Comparison of ENCODE assay signal across 8 cellular contexts in the genomic region with DNA sequence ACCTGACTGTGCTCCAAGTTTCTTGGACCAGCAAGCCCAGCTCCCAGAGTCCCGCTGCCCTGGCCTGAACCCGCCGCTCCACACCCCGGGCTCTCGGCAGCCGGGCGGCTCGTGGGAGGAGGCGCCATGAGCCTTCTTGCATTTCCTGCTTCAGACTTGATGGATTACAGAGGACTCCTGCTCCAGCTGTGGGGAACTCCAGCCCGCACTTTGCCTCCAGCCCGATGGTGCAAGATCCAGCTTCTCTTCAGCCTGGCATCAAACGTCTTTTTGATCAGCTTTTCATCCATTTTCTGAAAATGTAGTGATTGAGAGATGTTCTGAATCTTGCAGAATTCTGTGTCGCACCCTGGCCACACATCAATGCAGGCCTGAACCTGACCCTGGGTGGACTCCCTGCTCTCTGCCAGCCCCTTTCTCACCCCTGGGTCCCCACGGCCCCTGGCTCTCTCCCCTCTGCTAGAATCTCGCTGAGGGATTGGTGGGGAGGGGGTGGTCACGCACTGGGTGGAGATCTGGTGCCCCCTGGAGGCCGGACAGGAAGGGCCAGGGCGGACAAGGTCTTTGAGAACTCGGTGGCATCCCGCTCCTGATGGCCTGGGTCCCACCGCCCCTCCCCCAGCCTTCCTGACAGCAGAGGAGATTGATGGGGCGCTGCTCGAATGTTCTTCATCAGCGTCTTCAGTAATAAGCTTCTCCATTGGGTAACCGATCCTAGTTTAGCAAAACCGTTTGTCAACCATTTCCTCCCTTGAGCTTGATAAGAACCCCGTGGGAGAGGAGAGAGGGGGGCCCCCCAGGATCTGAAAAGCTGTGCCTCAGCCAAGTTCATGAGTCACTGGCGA. TPM values are rescaled to one million over a fixed set of nuclear protein-coding genes. Genes with fewer than 3 reads are reported as not detected.
DNase-seq lines count a peak whose midpoint lies in the region; ATAC-seq and TF ChIP-seq lines count a peak whose summit lies in the region.

No MANE protein-coding gene starts in this region.

- H2BK20ac ChIP-seq in H9 (ENCODE audit: low read depth, low read length, poor library complexity, severe bottlenecking) = no peak overlapping the region

- no peaks in the 10 kb centered on the region; a peak in 1 of 7 replicates for H3K36me3 Mint-ChIP-seq in H9 (ENCODE audit: insufficient read depth in 1 of 3, low read depth in 3 of 3)
- H3K36me3 Mint-ChIP-seq in activated CD8-positive, alpha-beta T cell treated with anti-CD3 and anti-CD28 coated beads for 36 hours (ENCODE audit: low read depth) = no peaks in the 10 kb centered on the region

- H3K79me1 ChIP-seq in H9 (ENCODE audit: insufficient read depth, low read depth, low read length, poor library complexity, severe bottlenecking) = no peaks in the 10 kb centered on the region

- no peak overlapping the region for H3K18ac ChIP-seq in H9 (ENCODE audit: insufficient read length, low read depth, low read length)

- peak overlapping the region; percentile 53 for H3K4me3 ChIP-seq in lower lobe of right lung

- H2AFZ ChIP-seq in H9 (ENCODE audit: low read length) = peak overlapping the region; percentile 75

- no CpG with 5 or more reads among the region's 28 CpGs for WGBS in H9 (ENCODE audit: extremely low coverage, insufficient read length, low lambda C conversion rate)

- no peak overlapping the region for H3K27ac ChIP-seq in H9 (ENCODE audit: insufficient read length, low read depth, low read length)
- H3K27ac ChIP-seq in lower lobe of right lung = peak overlapping the region; percentile 80

- H3K4me1 Mint-ChIP-seq in H9 = peaks cover 31 to 42% of the 10 kb centered on the region in 2 experiments
- peaks cover 28% of the 10 kb centered on the region for H3K4me1 Mint-ChIP-seq in activated CD8-positive, alpha-beta T cell treated with anti-CD3 and anti-CD28 coated beads for 36 hours (ENCODE audit: low read depth)

- H2BK15ac ChIP-seq in H9 (ENCODE audit: low read depth, low read length) = no peak overlapping the region

- peak overlapping the region; percentile 54 to 72 for H3K4me3 Mint-ChIP-seq in H9
- H3K4me3 Mint-ChIP-seq in activated CD8-positive, alpha-beta T cell treated with anti-CD3 and anti-CD28 coated beads for 36 hours = peak overlapping the region; percentile 68

- H3K9me3 ChIP-seq in H9 (ENCODE audit: control insufficient read depth, low read depth, low read length) (no peaks in the 10 kb centered on the region), lower lobe of right lung (no peaks in the 10 kb centered on the region)

- H4K8ac ChIP-seq in H9 (replicated peaks; ENCODE audit: insufficient read length, low read depth, low read length) = no peak overlapping the region

- H3K9ac ChIP-seq in H9 (ENCODE audit: extremely low read depth, insufficient read length, low read length) = no peak overlapping the region

- DNase-seq in AML-193 (lab: John Stamatoyannopoulos, UW) (peak; percentile 71 to 75), H9 (peak; percentile 93), NCI-H748 treated with DMSO at 0.1 percent for 48 hours (lab: John Stamatoyannopoulos, UW) (peak; percentile 26), lower lobe of right lung (peak; percentile 82)
- DNase-seq in activated CD8-positive, alpha-beta T cell treated with anti-CD3 and anti-CD28 coated beads for 36 hours = peak; percentile 89
- peak; percentile 70 for DNase-seq in effector CD4-positive, alpha-beta T cell
- DNase-seq in stimulated activated CD4-positive, alpha-beta T cell treated with anti-CD3 and anti-CD28 coated beads, Interleukin-4, amount 100 ng/mL, for 48 hours (ENCODE audit: low read depth in 2 of 2) = peak; percentile 67 to 70

- POLR2A ChIA-PET in activated CD8-positive, alpha-beta T cell treated with anti-CD3 and anti-CD28 coated beads for 36 hours (lab: Charles Lee) = interaction anchor here (0.8 to 3.4 kb wide), 8 partner anchors 8 to 413 kb away, joined by 3 to 23 read pairs (median 4); partner anchors contain the start of genes NDUFA6, POLDIP3 and SMDT1

- intact Hi-C loops in activated CD8-positive, alpha-beta T cell treated with anti-CD3 and anti-CD28 coated beads for 36 hours (cut with micrococcal nuclease) = no loop called here
- intact Hi-C loops in lower lobe of right lung (cut with DNase I) = no loop called here

- H3K4ac ChIP-seq in H9 (ENCODE audit: low read depth, low read length) = no peak overlapping the region

- H2BK5ac ChIP-seq in H9 (ENCODE audit: insufficient read length, low read length) = no peak overlapping the region

- no peak overlapping the region for H4K5ac ChIP-seq in H9 (ENCODE audit: insufficient read length, low read depth, low read length)

- no peak overlapping the region for H2BK12ac ChIP-seq in H9 (ENCODE audit: insufficient read length, low read depth, low read length)

- H3K56ac ChIP-seq in H9 (ENCODE audit: insufficient read length, low read depth, low read length) = no peak overlapping the region

- no peak overlapping the region for H3K23ac ChIP-seq in H9 (ENCODE audit: insufficient read length, low read depth, low read length)

- no peak overlapping the region for H2BK120ac ChIP-seq in H9 (ENCODE audit: low read depth, low read length, poor library complexity, severe bottlenecking)

- H3K27ac Mint-ChIP-seq in H9 = peak overlapping the region in 1 of 3 experiments; percentile 62; a peak in 1 of 7 replicates
- H3K27ac Mint-ChIP-seq in activated CD8-positive, alpha-beta T cell treated with anti-CD3 and anti-CD28 coated beads for 36 hours = peak overlapping the region; percentile 86

- peak overlapping the region; percentile 61 for H3K4me2 ChIP-seq in H9 (ENCODE audit: insufficient read depth, insufficient read length, low read length)

- CTCF ChIA-PET in activated CD8-positive, alpha-beta T cell treated with anti-CD3 and anti-CD28 coated beads for 36 hours (lab: Charles Lee) = interaction anchor here (0.6 to 4.6 kb wide), 50 partner anchors 8 to 519 kb away, joined by 3 to 27 read pairs (median 4); partner anchors contain the start of genes CENPM, NDUFA6, SEPTIN3 and SMDT1

- TF ChIP-seq CTCF in H9 (conservative IDR thresholded peaks at IDR 0.05) (peak; percentile 95), lower lobe of right lung (IDR thresholded peaks at IDR 0.05) (peak; percentile 65)
- peak; percentile 74 for TF ChIP-seq CTCF in activated CD8-positive, alpha-beta T cell treated with anti-CD3 and anti-CD28 coated beads for 36 hours (IDR thresholded peaks at IDR 0.05)

- H3K79me2 ChIP-seq in H9 (ENCODE audit: insufficient read depth, low read length) = no peaks in the 10 kb centered on the region

- no peaks in the 10 kb centered on the region for H3K36me3 ChIP-seq in lower lobe of right lung

- H3K4me1 ChIP-seq in H9 (ENCODE audit: insufficient read depth, low read length) (no peaks in the 10 kb centered on the region), lower lobe of right lung (peaks cover 30% of the 10 kb centered on the region)

- no peak overlapping the region for H3T11ph ChIP-seq in H9 (ENCODE audit: low read length)

- peaks cover 0 to 2% of the 10 kb centered on the region in 2 experiments; a peak in 3 of 5 replicates for H3K9me3 Mint-ChIP-seq in H9
- H3K9me3 Mint-ChIP-seq in activated CD8-positive, alpha-beta T cell treated with anti-CD3 and anti-CD28 coated beads for 36 hours = no peaks in the 10 kb centered on the region

- H3K27me3 ChIP-seq in H9 (ENCODE audit: insufficient read depth, low read length) = no peaks in the 10 kb centered on the region; the same call in 1 of the 2 replicates
- no peaks in the 10 kb centered on the region for H3K27me3 ChIP-seq in lower lobe of right lung (ENCODE audit: low read depth)

- peaks cover 42% of the 10 kb centered on the region for H3K27me3 Mint-ChIP-seq in H9 (ENCODE audit: low read depth)
- H3K27me3 Mint-ChIP-seq in activated CD8-positive, alpha-beta T cell treated with anti-CD3 and anti-CD28 coated beads for 36 hours = no peaks in the 10 kb centered on the region

- H4K91ac ChIP-seq in H9 (ENCODE audit: insufficient read length, low read depth, low read length) = no peak overlapping the region

- no peaks in the 10 kb centered on the region for H4K20me1 ChIP-seq in H9 (ENCODE audit: control insufficient read depth, insufficient read depth, insufficient read length)

- ATAC-seq in activated CD8-positive, alpha-beta T cell treated with anti-CD3 and anti-CD28 coated beads for 36 hours = peak; percentile 86
- ATAC-seq in lower lobe of right lung = peak; percentile 88 to 90
- no peak for ATAC-seq in HG03342 (IDR thresholded peaks at IDR 0.05; ENCODE audit: unreplicated experiment)

- H3K23me2 ChIP-seq in H9 (ENCODE audit: insufficient read length, low read depth, low read length, poor library complexity, severe bottlenecking) = peaks cover 3% of the 10 kb centered on the region

- no peak overlapping the region for H2AK5ac ChIP-seq in H9 (ENCODE audit: insufficient read length, low read length)

- no peak overlapping the region for H3K14ac ChIP-seq in H9 (ENCODE audit: insufficient read depth, low read length)

RNA-seq across cellular contexts. Expression of gene NFAM1, which starts 12.1 kb away (rescaled TPM):
- total RNA-seq in H9 (2021) (0.55 and 0.68 TPM in 2 replicates), lower lobe of right lung (21.8 TPM)
- total RNA-seq in activated CD8-positive, alpha-beta T cell treated with anti-CD3 and anti-CD28 coated beads for 36 hours = under 1 TPM in 1 of 2 experiments, not detected in 1; 0.16 TPM

Comparison
In these comparisons a context has a peak if more than half of its experiments do, and no peak if none do; other contexts are left out.
1. DNase-seq: peak in every context shown above with its lines; median percentile 93 in H9; 89 in activated CD8-positive, alpha-beta T cell treated with anti-CD3 and anti-CD28 coated beads for 36 hours; 82 in lower lobe of right lung; 73 in AML-193; 70 in effector CD4-positive, alpha-beta T cell; 68 in stimulated activated CD4-positive, alpha-beta T cell treated with anti-CD3 and anti-CD28 coated beads, Interleukin-4, amount 100 ng/mL, for 48 hours; 26 in NCI-H748 treated with DMSO at 0.1 percent for 48 hours.
2. RNA of gene NFAM1, which starts 12.1 kb away (total RNA-seq): 21.8 TPM in lower lobe of right lung (single experiment); 0.55 to 0.68 TPM in H9 and 0.16 TPM in activated CD8-positive, alpha-beta T cell treated with anti-CD3 and anti-CD28 coated beads for 36 hours; every median in the first group is over 10 times any median in the second.
3. Peak in every context shown above with its lines, with median percentiles within 50 percentile points of each other: CTCF ChIP-seq.